19 cellular contexts compared by ENCODE assay signal in genomic region chr15:69891070-69891491, GRCh38.
"Had no signal": no experiment of that assay in that cellular context is flagged by ENCODE, and none has a peak within 500 bp of the region (broad histone marks: within the 10 kb centered on the region; RNA-seq: fewer than 3 reads in every experiment).

No MANE protein-coding gene starts in this region.

- H3K9me3 Mint-ChIP-seq: activated naive CD4-positive, alpha-beta T cell treated with anti-CD3 and anti-CD28 coated beads, Interleukin-2, amount 50 U/mL, for 24 hours had no signal

- DNase-seq: activated CD4-positive, alpha-beta T cell treated with anti-CD3 and anti-CD28 coated beads for 1 hour; activated CD4-positive, alpha-beta T cell treated with anti-CD3 and anti-CD28 coated beads, Interleukin-2, amount 50 U/mL, for 1 hour; activated CD8-positive, alpha-beta T cell treated with anti-CD3 and anti-CD28 coated beads, Interleukin-2, amount 10 ng/mL, durations not matched to agents 7 days and 5 days; activated gamma-delta T cell treated with Interleukin-2 at 50 U/mL for 16 hours; aorta; cerebellar nuclear complex; foreskin fibroblast; left ventricle myocardium superior; mammary epithelial cell; stimulated activated CD4-positive, alpha-beta T cell treated with anti-CD3 and anti-CD28 coated beads, Interleukin-4, amount 100 ng/mL, for 24 hours; stimulated activated naive CD4-positive, alpha-beta T cell treated with Interleukin-2 at 50 U/mL for 16 hours; T-helper 1 cell; thyroid gland; upper lobe of right lung had no signal

- H3K36me3 ChIP-seq: thyroid gland, upper lobe of right lung had no signal

- H3K4me2 ChIP-seq: hepatocyte had no signal

- H3K27ac ChIP-seq: coronary artery, hepatocyte, thyroid gland, upper lobe of right lung had no signal

- H3K4me3 Mint-ChIP-seq: activated CD8-positive, alpha-beta T cell treated with anti-CD3 and anti-CD28 coated beads, Interleukin-2, amount 10 ng/mL, durations not matched to agents 7 days and 5 days; activated naive CD4-positive, alpha-beta T cell treated with anti-CD3 and anti-CD28 coated beads, Interleukin-2, amount 50 U/mL, for 24 hours; activated T-helper 1 cell treated with anti-CD3 and anti-CD28 coated beads, Interleukin-12 subunit alpha, Interleukin-12 subunit beta, Interleukin-2, Interleukin-4 antibody, amounts not matched to agents 30 ng/mL and 10 ng/mL and 1 ng/mL, durations not matched to agents 14 hours and 24 hours and 36 hours; nephron had no signal

- H3K9me3 ChIP-seq: thyroid gland, upper lobe of right lung had no signal

- H3K27me3 ChIP-seq: thyroid gland had no signal

- H2AFZ ChIP-seq: hepatocyte had no signal

- H3K4me3 ChIP-seq: coronary artery, hepatocyte, thyroid gland, upper lobe of right lung had no signal

- H3K27ac Mint-ChIP-seq: activated CD8-positive, alpha-beta T cell treated with anti-CD3 and anti-CD28 coated beads, Interleukin-2, amount 10 ng/mL, durations not matched to agents 7 days and 5 days; activated naive CD4-positive, alpha-beta T cell treated with anti-CD3 and anti-CD28 coated beads, Interleukin-2, amount 50 U/mL, for 24 hours; activated T-helper 1 cell treated with anti-CD3 and anti-CD28 coated beads, Interleukin-12 subunit alpha, Interleukin-12 subunit beta, Interleukin-2, Interleukin-4 antibody, amounts not matched to agents 30 ng/mL and 10 ng/mL and 1 ng/mL, durations not matched to agents 14 hours and 24 hours and 36 hours; nephron had no signal

- ATAC-seq: activated CD8-positive, alpha-beta T cell treated with anti-CD3 and anti-CD28 coated beads, Interleukin-2, amount 10 ng/mL, durations not matched to agents 7 days and 5 days; left ventricle myocardium superior; upper lobe of right lung had no signal

- H3K4me1 ChIP-seq: thyroid gland had no signal

- H3K4me1 Mint-ChIP-seq: activated naive CD4-positive, alpha-beta T cell treated with anti-CD3 and anti-CD28 coated beads, Interleukin-2, amount 50 U/mL, for 24 hours had no signal
